ENCODE assay signal across 28 cellular contexts in genomic region chr7:22827563-22827962, GRCh38. TPM values are rescaled to one million over a fixed set of nuclear protein-coding genes. Genes with fewer than 3 reads are reported as not detected.
DNase-seq lines count a peak whose midpoint lies in the region; ATAC-seq, FAIRE-seq and TF ChIP-seq lines count a peak whose summit lies in the region.
"Had no signal": no experiment of that assay in that cellular context is flagged by ENCODE, and none has a peak within 500 bp of the region (broad histone marks: within the 10 kb centered on the region; RNA-seq: fewer than 3 reads in every experiment).

No MANE protein-coding gene starts in this region.

- TF ChIP-seq EP300 in K562 (IDR thresholded peaks at IDR 0.05; ENCODE audit: low read length): no peak
- no peak for TF ChIP-seq EP300 in esophagus muscularis mucosa (IDR thresholded peaks at IDR 0.05)

- POLR2A ChIA-PET in K562 (lab: Yijun Ruan, JAX): interaction anchor here (1.4 kb wide), 1 partner anchor 18 kb away, joined by 4 read pairs; no protein-coding TSS in a partner anchor

- no peak for FAIRE-seq in K562 (lab: Jason Lieb, UNC)
- FAIRE-seq: GM12892, HepG2 had no signal

- H3K27ac Mint-ChIP-seq in neural crest cell (ENCODE audit: unreplicated experiment): no peak overlapping the region

- H3K4me3 ChIP-seq in K562 (no peak overlapping the region), esophagus muscularis mucosa (no peak overlapping the region)
- H3K4me3 ChIP-seq: Peyer's patch had no signal

- TF ChIP-seq POLR2A in K562 (conservative IDR thresholded peaks at IDR 0.05) (no peak), esophagus muscularis mucosa (IDR thresholded peaks at IDR 0.05; ENCODE audit: low read depth) (no peak)

- BruUV-seq in K562 (replicated peaks; lab: Mats Ljungman, UMichigan): no TSS peak

- peaks cover 5 to 12% of the 10 kb centered on the region in 2 experiments; a peak in 4 of 5 replicates for H3K4me1 ChIP-seq in K562 (replicated peaks in 1 of 2; ENCODE audit: control insufficient read depth in 2 of 2, insufficient read depth in 2 of 2, low read length in 2 of 2)
- H3K4me1 ChIP-seq in esophagus muscularis mucosa: peaks cover 4 to 8% (median 6%) of the 10 kb centered on the region in 4 donors
- H3K4me1 ChIP-seq: BE2C, Peyer's patch had no signal

- no peak for TF ChIP-seq RAD21 in K562 (CRISPR knock-in tag; conservative IDR thresholded peaks at IDR 0.05 in 1 of 2, IDR thresholded peaks at IDR 0.05 in 1 of 2)

- no peaks in the 10 kb centered on the region for H3K9me1 ChIP-seq in K562 (ENCODE audit: control insufficient read depth, insufficient read depth, low read length)

- peaks cover 9% of the 10 kb centered on the region for H3K79me2 ChIP-seq in K562 (ENCODE audit: control insufficient read depth, insufficient read depth, low read length)

- DNase-seq in DMS53 (lab: John Stamatoyannopoulos, UW): peak; percentile 28
- no peak for DNase-seq in DMS53 treated with DMSO at 0.1 percent for 48 hours (lab: John Stamatoyannopoulos, UW; ENCODE audit: unreplicated experiment)
- DNase-seq in OCI-M1 (lab: John Stamatoyannopoulos, UW): peak; percentile 6
- no peak for DNase-seq in K562 (ENCODE audit: extremely low read depth in 1 of 4, low spot score in 3 of 4)
- no peak for DNase-seq in neural crest cell (ENCODE audit: low read depth, low spot score)
- DNase-seq in esophagus muscularis mucosa (ENCODE audit: extremely low spot score): no peak
- DNase-seq in SK-N-DZ (ENCODE audit: low spot score): no peak
- DNase-seq: 8988T, ACHN, BE2C, Calu3, DMS79, EL, GDM1, H7, MM.1S, NCI-H1092 treated with DMSO at 0.1 percent for 48 hours, NCI-H1436, NCI-H1930, NCI-H2107, NCI-H446, NCI-H524 treated with DMSO at 0.1 percent for 48 hours, NCI-H82, Peyer's patch had no signal

- H3K27me3 ChIP-seq in K562 (ENCODE audit: control insufficient read depth in 2 of 2, insufficient read depth in 2 of 2, low read length in 2 of 2) (no peaks in the 10 kb centered on the region), esophagus muscularis mucosa (no peaks in the 10 kb centered on the region)
- H3K27me3 ChIP-seq: BE2C, Peyer's patch had no signal

- H4K20me1 ChIP-seq in K562 (replicated peaks; ENCODE audit: control insufficient read depth, insufficient read depth, low read length): no peaks in the 10 kb centered on the region

- H3K27ac ChIP-seq in K562 (ENCODE audit: extremely low read depth, low read depth, low read length): no peak overlapping the region
- no peak overlapping the region for H3K27ac ChIP-seq in esophagus muscularis mucosa (replicated peaks in 1 of 4)
- H3K27ac ChIP-seq: Peyer's patch had no signal

- H3K9ac ChIP-seq in K562 (ENCODE audit: insufficient read depth in 1 of 2, low read depth in 2 of 2, low read length in 2 of 2): no peak overlapping the region

- no peaks in the 10 kb centered on the region for H3K9me3 Mint-ChIP-seq in neural crest cell

- peak overlapping the region; percentile 54 for H2AFZ ChIP-seq in K562 (ENCODE audit: low read depth, low read length)

- peaks cover 30% of the 10 kb centered on the region for H3K27me3 Mint-ChIP-seq in neural crest cell (ENCODE audit: low read depth)

- CTCF ChIA-PET in K562 (lab: Yijun Ruan, JAX; ENCODE audit: low intra/inter-chr PET ratio): interaction anchor here (0.6 kb wide), 1 partner anchor 268 kb away, joined by 4 read pairs; no protein-coding TSS in a partner anchor

- H3K36me3 ChIP-seq in K562 (ENCODE audit: control insufficient read depth, insufficient read depth, low read length) (no peaks in the 10 kb centered on the region), esophagus muscularis mucosa (no peaks in the 10 kb centered on the region)
- H3K36me3 ChIP-seq: BE2C, Peyer's patch had no signal

- TF ChIP-seq CTCF in K562 (IDR thresholded peaks at IDR 0.05 in 2 of 3, conservative IDR thresholded peaks at IDR 0.05 in 1 of 3; ENCODE audit: insufficient read depth in 2 of 3, low read depth in 1 of 3, low read length in 3 of 3) (no peak), neural crest cell (conservative IDR thresholded peaks at IDR 0.05) (no peak), esophagus muscularis mucosa (IDR thresholded peaks at IDR 0.05) (no peak)

- H3K4me1 Mint-ChIP-seq in neural crest cell: peaks cover 7% of the 10 kb centered on the region
- H3K4me1 Mint-ChIP-seq: CD14-positive monocyte had no signal

- peak overlapping the region; percentile 31 for H3K4me3 Mint-ChIP-seq in neural crest cell

- H3K36me3 Mint-ChIP-seq in neural crest cell (ENCODE audit: low read depth): no peaks in the 10 kb centered on the region

- ATAC-seq in K562 (peak; percentile 44), HG02610 (IDR thresholded peaks at IDR 0.05; ENCODE audit: unreplicated experiment) (no peak)
- ATAC-seq: HepG2 had no signal

- intact Hi-C loops in K562 (cut with micrococcal nuclease) (loop anchor here (10.0 kb wide), 1 partner anchor 227 kb away; no protein-coding TSS in a partner anchor), esophagus muscularis mucosa (cut with DNase I) (loop anchor here (10.0 kb wide), 1 partner anchor 187 kb away; the partner anchor contains the start of gene HYCC1)

- no peak overlapping the region for H3K4me2 ChIP-seq in K562 (ENCODE audit: insufficient read depth, low read length)

- H3K9me3 ChIP-seq in K562 (replicated peaks; ENCODE audit: control insufficient read depth, insufficient read depth, low read depth, low read length) (no peaks in the 10 kb centered on the region), esophagus muscularis mucosa (no peaks in the 10 kb centered on the region)
- H3K9me3 ChIP-seq: BE2C, Peyer's patch had no signal

- in situ Hi-C loops in K562 (cut with MboI): no loop called here

TF ChIP-seq in K562, 482 proteins besides CTCF, POLR2A, EP300 and RAD21 (continues in another document):
- TF ChIP-seq KAT7 (CRISPR knock-in tag; IDR thresholded peaks at IDR 0.05; ENCODE audit: borderline replicate concordance) (no peak), MXI1 (IDR thresholded peaks at IDR 0.05; ENCODE audit: low read depth, low read length) (peak; percentile 38; the same call in 1 of the 2 replicates), ATF3 (IDR thresholded peaks at IDR 0.05) (no peak), ATF3 (CRISPR knock-in tag; conservative IDR thresholded peaks at IDR 0.05) (no peak), KAT2B (IDR thresholded peaks at IDR 0.05; ENCODE audit: low read depth, low read length) (no peak), TBP (optimal IDR thresholded peaks at IDR 0.05; ENCODE audit: low read depth, low read length) (peak; percentile 23)

RNA-seq across cellular contexts. Expression of gene TOMM7, which starts 4.9 kb away (rescaled TPM):
- 33.0 and 56.7 TPM in 2 replicates for total RNA-seq in K562 (2011; cell fraction: chromatin; rRNA removed; ENCODE audit: low replicate concordance)
- total RNA-seq in K562 (2011; cell fraction: nucleolus; rRNA removed): 99.1 and 138 TPM in 2 replicates
- 91.9 and 144 TPM in 2 replicates for total RNA-seq in K562 (2011; cell fraction: nucleoplasm; rRNA removed)
- 254 and 299 TPM in 2 replicates for total RNA-seq in K562 (2014; rRNA removed)
- total RNA-seq in K562 (2014; rRNA removed; fragmentation: Illumina TruSeq; extraction: Trizol): 527 and 643 TPM in 2 replicates
- 301 and 309 TPM in 2 replicates for total RNA-seq in K562 (2015; rRNA removed; fragmentation: Illumina TruSeq; extraction: Trizol)
- total RNA-seq in K562 (2021): 421 and 457 TPM in 2 replicates
- polyA plus RNA-seq in K562 (2011; rRNA removed): 1,717 and 2,316 TPM in 2 replicates
- 211 and 453 TPM in 2 replicates for polyA plus RNA-seq in K562 (2011; cell fraction: cytosol; rRNA removed)
- 114 and 243 TPM in 2 replicates for polyA plus RNA-seq in K562 (2011; cell fraction: nucleus; rRNA removed)
- 614 and 759 TPM in 2 replicates for polyA plus RNA-seq in K562 (2012)
- 263 and 283 TPM in 2 replicates for polyA plus RNA-seq in K562 (2014; fragmentation: Illumina TruSeq; extraction: Trizol)
- polyA plus RNA-seq in K562 (2014; fragmentation: Nextera tagmentation; extraction: Ambion mirVana): 100 to 1,000 TPM; 787 to 797 TPM
- 564 and 638 TPM in 2 replicates for polyA plus RNA-seq in K562 (2014; rRNA removed)
- 96.8 and 124 TPM in 2 replicates for polyA minus RNA-seq in K562 (2011; rRNA and poly(A)+ RNA removed)
- 53.5 and 72.6 TPM in 2 replicates for polyA minus RNA-seq in K562 (2011; cell fraction: cytosol; rRNA and poly(A)+ RNA removed)
- 31.4 and 79.2 TPM in 2 replicates for polyA minus RNA-seq in K562 (2011; cell fraction: nucleus; rRNA and poly(A)+ RNA removed)
- 162 and 179 TPM in 2 replicates for total RNA-seq in neural crest cell
- total RNA-seq in esophagus muscularis mucosa: 100 to 1,000 TPM; 141 to 303 (median 267) TPM
- 108 TPM in 2 replicates for polyA plus RNA-seq in SK-N-DZ (2014; cell fraction: cytosol; rRNA removed)
- 94.8 and 174 TPM in 2 replicates for polyA plus RNA-seq in SK-N-DZ (2014; cell fraction: nucleus; rRNA removed)

Comparison
In these comparisons a context has a peak if more than half of its experiments do, and no peak if none do; other contexts are left out.
1. DNase-seq: peak in DMS53 (single experiment) and OCI-M1 (single experiment); none in DMS53 treated with DMSO at 0.1 percent for 48 hours (single experiment), K562 (0 of 4), neural crest cell (single experiment), esophagus muscularis mucosa (single experiment) and SK-N-DZ (single experiment).